In genomic region chr14:33932033-33932432, GRCh38 we compare ENCODE assay signal across 24 cellular contexts.
"Had no signal": no experiment of that assay in that cellular context is flagged by ENCODE, and none has a peak within 500 bp of the region (broad histone marks: within the 10 kb centered on the region; RNA-seq: fewer than 3 reads in every experiment).

No MANE protein-coding gene starts in this region.

- H3K27ac ChIP-seq: brain microvascular endothelial cell, Peyer's patch, RWPE1, SJSA1 had no signal

- H3K36me3 Mint-ChIP-seq: activated naive CD8-positive, alpha-beta T cell treated with anti-CD3 and anti-CD28 coated beads for 36 hours had no signal

- H3K4me3 ChIP-seq: cardiac muscle cell, Peyer's patch, SJSA1 had no signal

- DNase-seq: activated CD4-positive, alpha-beta memory T cell treated with anti-CD3 and anti-CD28 coated beads, Interleukin-2, amount 10 ng/mL, durations not matched to agents 7 days and 5 days; activated CD4-positive, alpha-beta T cell treated with anti-CD3 and anti-CD28 coated beads, Interleukin-2, amount 10 ng/mL, durations not matched to agents 7 days and 5 days; activated CD4-positive, CD25-positive, alpha-beta regulatory T cell treated with anti-CD3 and anti-CD28 coated beads, Interleukin-2, amount 50 U/mL, for 72 hours; activated gamma-delta T cell treated with Interleukin-2 at 50 U/mL for 16 hours; activated naive CD4-positive, alpha-beta T cell treated with anti-CD3 and anti-CD28 coated beads, Interleukin-2, amount 10 ng/mL, durations not matched to agents 7 days and 5 days; activated naive CD8-positive, alpha-beta T cell treated with anti-CD3 and anti-CD28 coated beads for 36 hours; activated T-cell treated with anti-CD3 and anti-CD28 coated beads for 4 hours; activated T-cell treated with anti-CD3 and anti-CD28 coated beads, Interleukin-2, amount 50 U/mL, for 72 hours; brain microvascular endothelial cell; Karpas-422; MM.1S; NCI-H1105; NCI-H1436; NCI-H1694 treated with DMSO at 0.1 percent for 48 hours; NCI-H510A treated with DMSO at 0.1 percent for 48 hours; NK-92 treated with Interleukin-12 subunit alpha and Interleukin-12 subunit beta, amount 100 ng/mL, for 24 hours; OCI-M1; Peyer's patch had no signal

- H3K4me1 ChIP-seq: SJSA1 had no signal

- H3K9me3 ChIP-seq: Peyer's patch, SJSA1 had no signal

- H3K27ac Mint-ChIP-seq: activated CD4-positive, alpha-beta memory T cell treated with anti-CD3 and anti-CD28 coated beads, Interleukin-2, amount 10 ng/mL, durations not matched to agents 7 days and 5 days; activated CD4-positive, alpha-beta T cell treated with anti-CD3 and anti-CD28 coated beads, Interleukin-2, amount 10 ng/mL, durations not matched to agents 7 days and 5 days; activated naive CD4-positive, alpha-beta T cell treated with anti-CD3 and anti-CD28 coated beads, Interleukin-2, amount 10 ng/mL, durations not matched to agents 7 days and 5 days; activated naive CD8-positive, alpha-beta T cell treated with anti-CD3 and anti-CD28 coated beads for 36 hours; activated T-cell treated with anti-CD3 and anti-CD28 coated beads, Interleukin-2, amount 50 U/mL, for 72 hours; activated T-helper 2 cell treated with anti-CD3 and anti-CD28 coated beads, Interferon-gamma antibody, Interleukin-2, Interleukin-4, amounts not matched to agents 10 μg/mL and 5 μg/mL and 100 μg/mL, durations not matched to agents 14 hours and 24 hours and 36 hours; T-helper 1 cell treated with Interleukin-12 subunit alpha and Interleukin-12 subunit beta and Interleukin-4 antibody, amounts not matched to agents 30 μg/mL and 1 μg/mL, for 36 hours had no signal

- H3K27me3 ChIP-seq: brain microvascular endothelial cell, cardiac muscle cell, Peyer's patch, SJSA1 had no signal

- H3K9me3 Mint-ChIP-seq: activated CD4-positive, alpha-beta memory T cell treated with anti-CD3 and anti-CD28 coated beads, Interleukin-2, amount 10 ng/mL, durations not matched to agents 7 days and 5 days; activated CD4-positive, alpha-beta T cell treated with anti-CD3 and anti-CD28 coated beads, Interleukin-2, amount 10 ng/mL, durations not matched to agents 7 days and 5 days; activated naive CD4-positive, alpha-beta T cell treated with anti-CD3 and anti-CD28 coated beads, Interleukin-2, amount 10 ng/mL, durations not matched to agents 7 days and 5 days; activated naive CD8-positive, alpha-beta T cell treated with anti-CD3 and anti-CD28 coated beads for 36 hours; activated T-cell treated with anti-CD3 and anti-CD28 coated beads, Interleukin-2, amount 50 U/mL, for 72 hours; T-helper 1 cell treated with Interleukin-12 subunit alpha and Interleukin-12 subunit beta and Interleukin-4 antibody, amounts not matched to agents 30 μg/mL and 1 μg/mL, for 36 hours; WTC11 had no signal

- ATAC-seq: activated T-cell treated with anti-CD3 and anti-CD28 coated beads, Interleukin-2, amount 50 U/mL, for 72 hours; WTC11 had no signal

- H3K36me3 ChIP-seq: brain microvascular endothelial cell, SJSA1 had no signal

- H3K4me1 Mint-ChIP-seq: activated CD4-positive, alpha-beta memory T cell treated with anti-CD3 and anti-CD28 coated beads, Interleukin-2, amount 10 ng/mL, durations not matched to agents 7 days and 5 days; activated naive CD4-positive, alpha-beta T cell treated with anti-CD3 and anti-CD28 coated beads, Interleukin-2, amount 10 ng/mL, durations not matched to agents 7 days and 5 days; activated naive CD8-positive, alpha-beta T cell treated with anti-CD3 and anti-CD28 coated beads for 36 hours had no signal

- H3K4me3 Mint-ChIP-seq: activated CD4-positive, alpha-beta memory T cell treated with anti-CD3 and anti-CD28 coated beads, Interleukin-2, amount 10 ng/mL, durations not matched to agents 7 days and 5 days; activated CD4-positive, alpha-beta T cell treated with anti-CD3 and anti-CD28 coated beads, Interleukin-2, amount 10 ng/mL, durations not matched to agents 7 days and 5 days; activated naive CD4-positive, alpha-beta T cell treated with anti-CD3 and anti-CD28 coated beads, Interleukin-2, amount 10 ng/mL, durations not matched to agents 7 days and 5 days; activated naive CD8-positive, alpha-beta T cell treated with anti-CD3 and anti-CD28 coated beads for 36 hours; activated T-cell treated with anti-CD3 and anti-CD28 coated beads, Interleukin-2, amount 50 U/mL, for 72 hours; T-helper 1 cell treated with Interleukin-12 subunit alpha and Interleukin-12 subunit beta and Interleukin-4 antibody, amounts not matched to agents 30 μg/mL and 1 μg/mL, for 36 hours; WTC11 had no signal
